29 cellular contexts compared by ENCODE assay signal in genomic region chr3:124268355-124268754, GRCh38.
"Had no signal": no experiment of that assay in that cellular context is flagged by ENCODE, and none has a peak within 500 bp of the region (broad histone marks: within the 10 kb centered on the region; RNA-seq: fewer than 3 reads in every experiment).

No MANE protein-coding gene starts in this region.

- H3K9me3 Mint-ChIP-seq: activated CD4-positive, alpha-beta memory T cell treated with anti-CD3 and anti-CD28 coated beads for 36 hours; activated CD4-positive, alpha-beta T cell treated with anti-CD3 and anti-CD28 coated beads, Interleukin-2, amount 10 ng/mL, durations not matched to agents 7 days and 5 days; activated naive CD8-positive, alpha-beta T cell treated with anti-CD3 and anti-CD28 coated beads, Interleukin-2, amount 10 ng/mL, durations not matched to agents 7 days and 5 days; activated T-cell treated with anti-CD3 and anti-CD28 coated beads, Interleukin-2, amount 50 U/mL, for 72 hours; activated T-helper 2 cell treated with anti-CD3 and anti-CD28 coated beads, Interferon-gamma antibody, Interleukin-2, Interleukin-4, amounts not matched to agents 10 μg/mL and 5 μg/mL and 100 μg/mL, durations not matched to agents 14 hours and 24 hours and 36 hours; IgD-negative memory B cell had no signal

- H3K9me3 ChIP-seq: adrenal gland, breast epithelium had no signal

- H3K4me3 ChIP-seq: adrenal gland, breast epithelium, SK-N-MC had no signal

- H3K4me1 Mint-ChIP-seq: activated CD4-positive, alpha-beta T cell treated with anti-CD3 and anti-CD28 coated beads, Interleukin-2, amount 10 ng/mL, durations not matched to agents 7 days and 5 days; activated naive CD8-positive, alpha-beta T cell treated with anti-CD3 and anti-CD28 coated beads, Interleukin-2, amount 10 ng/mL, durations not matched to agents 7 days and 5 days; IgD-negative memory B cell had no signal

- ATAC-seq: activated T-cell treated with anti-CD3 and anti-CD28 coated beads, Interleukin-2, amount 50 U/mL, for 72 hours; Panc1; Right ventricle myocardium inferior had no signal

- H3K27ac Mint-ChIP-seq: activated CD4-positive, alpha-beta memory T cell treated with anti-CD3 and anti-CD28 coated beads for 36 hours; activated CD4-positive, alpha-beta T cell treated with anti-CD3 and anti-CD28 coated beads, Interleukin-2, amount 10 ng/mL, durations not matched to agents 7 days and 5 days; activated naive CD8-positive, alpha-beta T cell treated with anti-CD3 and anti-CD28 coated beads, Interleukin-2, amount 10 ng/mL, durations not matched to agents 7 days and 5 days; activated T-cell treated with anti-CD3 and anti-CD28 coated beads, Interleukin-2, amount 50 U/mL, for 72 hours; activated T-helper 2 cell treated with anti-CD3 and anti-CD28 coated beads, Interferon-gamma antibody, Interleukin-2, Interleukin-4, amounts not matched to agents 10 μg/mL and 5 μg/mL and 100 μg/mL, durations not matched to agents 14 hours and 24 hours and 36 hours; IgD-negative memory B cell had no signal

- H3K27ac ChIP-seq: SK-N-MC, VCaP had no signal

- H3K27me3 ChIP-seq: adrenal gland, breast epithelium had no signal

- H3K4me3 Mint-ChIP-seq: activated CD4-positive, alpha-beta memory T cell treated with anti-CD3 and anti-CD28 coated beads for 36 hours; activated CD4-positive, alpha-beta T cell treated with anti-CD3 and anti-CD28 coated beads, Interleukin-2, amount 10 ng/mL, durations not matched to agents 7 days and 5 days; activated naive CD8-positive, alpha-beta T cell treated with anti-CD3 and anti-CD28 coated beads, Interleukin-2, amount 10 ng/mL, durations not matched to agents 7 days and 5 days; activated T-cell treated with anti-CD3 and anti-CD28 coated beads, Interleukin-2, amount 50 U/mL, for 72 hours; IgD-negative memory B cell had no signal

- H3K36me3 ChIP-seq: adrenal gland, breast epithelium had no signal

- H3K36me3 Mint-ChIP-seq: activated CD4-positive, alpha-beta memory T cell treated with anti-CD3 and anti-CD28 coated beads for 36 hours; activated naive CD8-positive, alpha-beta T cell treated with anti-CD3 and anti-CD28 coated beads, Interleukin-2, amount 10 ng/mL, durations not matched to agents 7 days and 5 days; IgD-negative memory B cell had no signal

- DNase-seq: activated CD4-positive, alpha-beta memory T cell treated with anti-CD3 and anti-CD28 coated beads for 36 hours; activated CD4-positive, alpha-beta T cell treated with anti-CD3 and anti-CD28 coated beads, Interleukin-2, amount 10 ng/mL, durations not matched to agents 7 days and 5 days; activated CD4-positive, CD25-positive, alpha-beta regulatory T cell; activated CD8-positive, alpha-beta memory T cell treated with anti-CD3 and anti-CD28 coated beads for 24 hours; activated naive CD4-positive, alpha-beta T cell treated with anti-CD3 and anti-CD28 coated beads, Interleukin-2, amount 50 U/mL, for 16 hours; activated naive CD8-positive, alpha-beta T cell treated with anti-CD3 and anti-CD28 coated beads, Interleukin-2, amount 10 ng/mL, durations not matched to agents 7 days and 5 days; activated T-cell treated with anti-CD3 and anti-CD28 coated beads, Interleukin-2, amount 50 U/mL, for 72 hours; adrenal gland; anterior cingulate cortex; KG1; NCI-H1092; NCI-H1694; NCI-H2029; NCI-H2107; NCI-H2171 treated with DMSO at 0.1 percent for 48 hours; NCI-H226; NCI-H510A; NCI-H526 treated with DMSO at 0.1 percent for 48 hours; NK-92 treated with Interleukin-12 subunit alpha and Interleukin-12 subunit beta, amount 100 ng/mL, for 24 hours; OCI-M1; RPMI8226; T-helper 1 cell had no signal
